2 cellular contexts compared by ENCODE assay signal in the genomic region with DNA sequence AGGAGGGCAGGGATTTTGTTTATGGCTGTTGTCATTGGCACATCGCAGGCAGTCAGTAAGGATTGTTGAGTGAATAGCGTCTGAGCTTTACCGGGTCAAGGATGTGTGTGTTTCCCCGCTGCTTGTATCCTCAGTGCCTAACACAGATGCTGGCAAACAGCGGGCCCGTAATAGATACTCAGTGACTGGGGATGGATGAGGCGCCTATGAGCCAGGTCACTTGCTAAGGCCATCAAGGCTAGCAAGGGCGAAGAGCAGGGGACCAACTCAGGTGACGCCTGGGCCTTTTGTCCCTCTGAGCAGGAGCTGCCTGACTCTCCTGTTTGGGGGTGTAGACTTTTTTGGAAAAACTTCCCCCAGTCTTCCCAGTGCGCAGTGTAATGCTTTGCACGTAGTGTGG.
TF ChIP-seq lines count a peak whose summit lies in the region.

No MANE protein-coding gene starts in this region.

TF ChIP-seq in H1, 55 proteins besides CTCF, POLR2A, EP300 and RAD21:
- TF ChIP-seq SRF (IDR thresholded peaks at IDR 0.05; ENCODE audit: low read depth, low read length) (no peak), MAX (IDR thresholded peaks at IDR 0.05) (no peak), EGR1 (IDR thresholded peaks at IDR 0.05; ENCODE audit: borderline replicate concordance, low read depth, low read length) (no peak), POLR2AphosphoS5 (IDR thresholded peaks at IDR 0.05; ENCODE audit: low read depth, low read length) (no peak)

TF ChIP-seq in HEK293T, 16 proteins besides CTCF, POLR2A, EP300 and RAD21:
- TF ChIP-seq FOXK2 (IDR thresholded peaks at IDR 0.05) (no peak), HDGF (IDR thresholded peaks at IDR 0.05; ENCODE audit: borderline replicate concordance) (no peak), L3MBTL2 (conservative IDR thresholded peaks at IDR 0.05) (no peak), NFRKB (IDR thresholded peaks at IDR 0.05) (no peak), ZNF384 (IDR thresholded peaks at IDR 0.05) (no peak), ARNT (IDR thresholded peaks at IDR 0.05) (no peak), TARDBP (IDR thresholded peaks at IDR 0.05) (no peak), FOXM1 (IDR thresholded peaks at IDR 0.05; ENCODE audit: borderline replicate concordance) (no peak), SUZ12 (IDR thresholded peaks at IDR 0.05) (no peak), CTBP1 (IDR thresholded peaks at IDR 0.05; ENCODE audit: borderline replicate concordance) (no peak), BHLHE40 (IDR thresholded peaks at IDR 0.05; ENCODE audit: borderline replicate concordance) (no peak)
- TF ChIP-seq, protein P1, sequence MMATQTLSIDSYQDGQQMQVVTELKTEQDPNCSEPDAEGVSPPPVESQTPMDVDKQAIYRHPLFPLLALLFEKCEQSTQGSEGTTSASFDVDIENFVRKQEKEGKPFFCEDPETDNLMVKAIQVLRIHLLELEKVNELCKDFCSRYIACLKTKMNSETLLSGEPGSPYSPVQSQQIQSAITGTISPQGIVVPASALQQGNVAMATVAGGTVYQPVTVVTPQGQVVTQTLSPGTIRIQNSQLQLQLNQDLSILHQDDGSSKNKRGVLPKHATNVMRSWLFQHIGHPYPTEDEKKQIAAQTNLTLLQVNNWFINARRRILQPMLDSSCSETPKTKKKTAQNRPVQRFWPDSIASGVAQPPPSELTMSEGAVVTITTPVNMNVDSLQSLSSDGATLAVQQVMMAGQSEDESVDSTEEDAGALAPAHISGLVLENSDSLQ (IDR thresholded peaks at IDR 0.05): no peak
